Comparison of ENCODE assay signal across 19 cellular contexts in the genomic region with DNA sequence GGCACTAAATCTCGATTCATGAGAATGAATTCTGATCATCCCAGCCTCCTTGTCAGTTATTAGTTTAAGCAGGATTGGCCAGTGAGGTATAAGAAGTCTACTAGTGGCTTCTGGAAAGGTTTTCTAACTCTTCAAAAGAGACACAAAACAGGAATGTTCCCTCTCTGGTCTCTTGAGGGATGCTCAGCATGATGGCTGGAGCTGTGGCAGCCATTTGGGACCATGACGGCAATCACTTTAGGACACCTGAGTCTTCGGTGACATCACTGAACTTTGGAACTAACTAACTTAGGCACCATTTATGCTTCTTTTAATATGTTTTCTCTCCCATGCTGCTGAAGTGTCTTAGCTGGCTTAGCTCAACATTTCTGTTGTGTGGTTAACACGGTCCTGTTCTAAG. TPM values are rescaled to one million over a fixed set of nuclear protein-coding genes. Genes with fewer than 3 reads are reported as not detected.
DNase-seq lines count a peak whose midpoint lies in the region; ATAC-seq, FAIRE-seq and TF ChIP-seq lines count a peak whose summit lies in the region.
"Had no signal": no experiment of that assay in that cellular context is flagged by ENCODE, and none has a peak within 500 bp of the region (broad histone marks: within the 10 kb centered on the region; RNA-seq: fewer than 3 reads in every experiment).

No MANE protein-coding gene starts in this region.

- H3K14ac ChIP-seq in H1 (ENCODE audit: insufficient read length) = no peak overlapping the region

- no peak for FAIRE-seq in H1 (lab: Jason Lieb, UNC)
- FAIRE-seq: D721Med had no signal

- H2BK12ac ChIP-seq in H1 (ENCODE audit: low read depth, low read length) = no peak overlapping the region

- no peak overlapping the region for H2BK15ac ChIP-seq in H1 (ENCODE audit: low read length)

- H3K18ac ChIP-seq in H1 (ENCODE audit: extremely low read depth, low read length) = no peak overlapping the region

- H4K5ac ChIP-seq in H1 (ENCODE audit: insufficient read length, low read depth, low read length) = no peak overlapping the region

- no peak for ATAC-seq in RWPE2 (ENCODE audit: low read depth)
- ATAC-seq: CD8-positive, alpha-beta T cell; GM12878 had no signal

- no peak for TF ChIP-seq EP300 in H1 (IDR thresholded peaks at IDR 0.05; ENCODE audit: borderline replicate concordance in 1 of 2, low read depth in 2 of 2, low read length in 2 of 2)

- H3K9me3 ChIP-seq in RWPE2 (ENCODE audit: severe bottlenecking) (no peaks in the 10 kb centered on the region), H1 (ENCODE audit: insufficient read depth in 2 of 2, low read depth in 1 of 2, low read length in 1 of 2) (no peaks in the 10 kb centered on the region)

- no peak overlapping the region for H2AK5ac ChIP-seq in H1 (ENCODE audit: low read depth, low read length)

- H3K36me3 ChIP-seq in RWPE2 (ENCODE audit: low read depth) (no peaks in the 10 kb centered on the region), H1 (ENCODE audit: control insufficient read depth in 2 of 4, insufficient read depth in 4 of 4, low read length in 3 of 4) (no peaks in the 10 kb centered on the region)
- H3K36me3 ChIP-seq: BLaER1, HAP-1 had no signal

- H2BK5ac ChIP-seq in H1 (ENCODE audit: low read depth, low read length) = no peak overlapping the region

- no peak overlapping the region for H3K23ac ChIP-seq in H1 (ENCODE audit: insufficient read length)

- no peak for TF ChIP-seq POLR2A in H1 (IDR thresholded peaks at IDR 0.05; ENCODE audit: control extremely low read depth in 1 of 2, low read depth in 2 of 2, low read length in 2 of 2)

- CTCF ChIA-PET in H1 (lab: Charles Lee; ENCODE audit: partially characterized antibody) = interaction anchor here (2.3 kb wide), 1 partner anchor 15 kb away, joined by 10 read pairs; no protein-coding TSS in a partner anchor

- H3K27ac ChIP-seq in RWPE2 (ENCODE audit: poor library complexity, severe bottlenecking) (no peak overlapping the region), H1 (ENCODE audit: low read depth, low read length) (no peak overlapping the region)
- H3K27ac ChIP-seq: 22Rv1, BLaER1, C4-2B had no signal

- WGBS in H1 (ENCODE audit: extremely low coverage in 1 of 2, insufficient coverage in 1 of 2, insufficient read length in 1 of 2, insufficient replicate concordance in 2 of 2, low coverage in 1 of 2, low lambda C conversion rate in 2 of 2, missing lambda C conversion rate in 1 of 2), 2 experiments = 80% methylated on average over 4 of the region's 4 CpGs; no CpG with 5 or more reads in 1 of the 2 experiments

- no peaks in the 10 kb centered on the region for H4K20me1 ChIP-seq in H1 (replicated peaks in 1 of 2; ENCODE audit: control insufficient read depth in 1 of 2, insufficient read depth in 2 of 2, low read length in 2 of 2)
- H4K20me1 ChIP-seq: BLaER1 had no signal

- no peaks in the 10 kb centered on the region for H3K79me2 ChIP-seq in H1 (ENCODE audit: control insufficient read depth in 1 of 2, insufficient read depth in 2 of 2, low read length in 2 of 2)

- H2AFZ ChIP-seq in H1 (ENCODE audit: low read length) = no peak overlapping the region
- H2AFZ ChIP-seq: GM23338 had no signal

- no peak overlapping the region for H2BK120ac ChIP-seq in H1 (replicated peaks; ENCODE audit: low read depth, low read length)

- no peak overlapping the region for H3K56ac ChIP-seq in H1 (replicated peaks; ENCODE audit: insufficient read length, low read depth, low read length)

- H3K4me2 ChIP-seq in H1 (ENCODE audit: insufficient read depth in 1 of 2, low read depth in 2 of 2, low read length in 2 of 2) = no peak overlapping the region
- H3K4me2 ChIP-seq: BLaER1, GM23338 had no signal

- TF ChIP-seq CTCF in RWPE2 (IDR thresholded peaks at IDR 0.05; ENCODE audit: poor library complexity, severe bottlenecking) (no peak), H1 (IDR thresholded peaks at IDR 0.05; ENCODE audit: control extremely low read depth in 1 of 3, insufficient read depth in 1 of 3, low read depth in 1 of 3, low read length in 3 of 3) (no peak)

- H3K4me1 ChIP-seq in RWPE2 (ENCODE audit: insufficient read depth, poor library complexity, severe bottlenecking) (no peaks in the 10 kb centered on the region), H1 (replicated peaks in 1 of 4; ENCODE audit: control insufficient read depth in 3 of 4, insufficient read depth in 4 of 4, low read length in 3 of 4) (peaks cover 0 to 4% (median 0%) of the 10 kb centered on the region in 4 experiments; a peak in 1 of 7 replicates)

- no peaks in the 10 kb centered on the region for H3K79me1 ChIP-seq in H1 (ENCODE audit: low read depth, low read length)

- POLR2A ChIA-PET in H1 (lab: Charles Lee; ENCODE audit: partially characterized antibody) = no interaction called here

- no peaks in the 10 kb centered on the region for H3K23me2 ChIP-seq in H1 (ENCODE audit: low read depth, low read length)

- H4K8ac ChIP-seq in H1 (ENCODE audit: extremely low read depth, insufficient read depth, low read length) = no peak overlapping the region

- no peak overlapping the region for H4K91ac ChIP-seq in H1 (replicated peaks; ENCODE audit: insufficient read length, low read length)

- H3K4ac ChIP-seq in H1 (replicated peaks; ENCODE audit: insufficient read length, low read depth, low read length) = no peak overlapping the region

- H3K4me3 ChIP-seq in RWPE2 (ENCODE audit: severe bottlenecking) (no peak overlapping the region), H1 (ENCODE audit: extremely low read depth in 1 of 4, insufficient read depth in 2 of 4, low read depth in 3 of 4, low read length in 4 of 4) (no peak overlapping the region)
- H3K4me3 ChIP-seq: BLaER1, GM12878, GM23338, HAP-1 had no signal

- H3K27me3 ChIP-seq in RWPE2 (ENCODE audit: insufficient read depth, poor library complexity, severe bottlenecking) (no peaks in the 10 kb centered on the region), H1 (replicated peaks in 1 of 4; ENCODE audit: control insufficient read depth in 3 of 4, extremely low read depth in 1 of 4, insufficient read depth in 3 of 4, low read length in 3 of 4) (no peaks in the 10 kb centered on the region)
- H3K27me3 ChIP-seq: BLaER1 had no signal

- peak; percentile 8 for DNase-seq in activated effector memory CD4-positive, alpha-beta T cell treated with anti-CD3 and anti-CD28 coated beads, Interleukin-2, amount 50 U/mL, for 16 hours
- DNase-seq in activated effector memory CD4-positive, alpha-beta T cell treated with Interleukin-2 at 50 U/mL for 16 hours = no peak
- DNase-seq in RWPE2 (ENCODE audit: low spot score) = peak; percentile 3
- DNase-seq in H1 (ENCODE audit: low read depth in 1 of 2, low spot score in 2 of 2) = no peak
- no peak for DNase-seq in NCI-H1930 (lab: John Stamatoyannopoulos, UW)
- DNase-seq in epidermal melanocyte (ENCODE audit: insufficient read length, low spot score) = no peak
- DNase-seq: CD4-positive, CD25-positive, alpha-beta regulatory T cell; CD8-positive, alpha-beta T cell; DMS 273 treated with DMSO at 0.1 percent for 48 hours; DMS79; EL; GDM1 had no signal

- no peak overlapping the region for H3K9ac ChIP-seq in H1 (replicated peaks in 1 of 4; ENCODE audit: extremely low read depth in 1 of 4, low read depth in 3 of 4, low read length in 3 of 4)
- H3K9ac ChIP-seq: BLaER1 had no signal

- no peak overlapping the region for H2BK20ac ChIP-seq in H1 (ENCODE audit: low read length)

- TF ChIP-seq RAD21 in H1 (IDR thresholded peaks at IDR 0.05 in 1 of 2, conservative IDR thresholded peaks at IDR 0.05 in 1 of 2; ENCODE audit: low read depth in 2 of 2, low read length in 2 of 2) = no peak

TF ChIP-seq in H1, 55 proteins besides CTCF, POLR2A, EP300 and RAD21:
- TF ChIP-seq SIN3A (conservative IDR thresholded peaks at IDR 0.05 in 1 of 2, IDR thresholded peaks at IDR 0.05 in 1 of 2; ENCODE audit: low read depth in 1 of 2, low read length in 2 of 2) = no peak
- peak; percentile 93; the same call in 1 of the 2 replicates for TF ChIP-seq KDM1A (IDR thresholded peaks at IDR 0.05; ENCODE audit: borderline replicate concordance, low read length)
- peak in 1 of 2 experiments; percentile 77; a peak in 1 of 4 replicates for TF ChIP-seq HDAC2 (IDR thresholded peaks at IDR 0.05; ENCODE audit: borderline replicate concordance in 1 of 2, low read depth in 2 of 2, low read length in 2 of 2)
- no peak for TF ChIP-seq HDAC6 (IDR thresholded peaks at IDR 0.05; ENCODE audit: low read depth, low read length)
TF ChIP-seq in H1: peak in this region for 2.

RNA-seq across cellular contexts. Expression of gene CRY2, which starts 20.2 kb away (rescaled TPM):
- 9.4 and 10.9 TPM in 2 replicates for total RNA-seq in H1 (2021; fragmentation: NEBNext Ultra II Directional; extraction: Animal tissue kit (Norgen Biotek cat#: 25700))
- polyA plus RNA-seq in H1 (2011; rRNA removed) = 8.0 and 11.8 TPM in 2 replicates
- 10.0 TPM for polyA plus RNA-seq in H1 (2011; cell fraction: cytosol; rRNA removed)
- polyA plus RNA-seq in H1 (2011; cell fraction: nucleus; rRNA removed) = 19.9 TPM
- 5.0 to 9.9 TPM (median 8.3 TPM) in 4 replicates for polyA plus RNA-seq in H1 (2012, experiment 1 of 2)
- polyA plus RNA-seq in H1 (2012, experiment 2 of 2) = 7.8 TPM
- polyA plus RNA-seq in H1 (2013, experiment 1 of 2) = 5.3 TPM
- polyA plus RNA-seq in H1 (2013, experiment 2 of 2) = 4.6 TPM
- polyA minus RNA-seq in H1 (2011; rRNA and poly(A)+ RNA removed) = 18.3 and 20.7 TPM in 2 replicates
- polyA minus RNA-seq in H1 (2011; cell fraction: cytosol; rRNA and poly(A)+ RNA removed) = 10.3 TPM
- 17.2 TPM for polyA minus RNA-seq in H1 (2011; cell fraction: nucleus; rRNA and poly(A)+ RNA removed)

RNA-seq across cellular contexts. Expression of gene SLC35C1, which starts 22.2 kb away (rescaled TPM):
- 10.6 and 11.2 TPM in 2 replicates for total RNA-seq in H1 (2021; fragmentation: NEBNext Ultra II Directional; extraction: Animal tissue kit (Norgen Biotek cat#: 25700))
- 4.6 and 9.5 TPM in 2 replicates for polyA plus RNA-seq in H1 (2011; rRNA removed)
- polyA plus RNA-seq in H1 (2011; cell fraction: cytosol; rRNA removed) = 3.9 TPM
- polyA plus RNA-seq in H1 (2011; cell fraction: nucleus; rRNA removed) = 7.5 TPM
- 7.6 to 13.4 TPM (median 11.0 TPM) in 4 replicates for polyA plus RNA-seq in H1 (2012, experiment 1 of 2)
- polyA plus RNA-seq in H1 (2012, experiment 2 of 2) = 12.3 TPM
- polyA plus RNA-seq in H1 (2013, experiment 1 of 2) = 9.2 TPM
- polyA plus RNA-seq in H1 (2013, experiment 2 of 2) = 10.8 TPM
- polyA minus RNA-seq in H1 (2011; rRNA and poly(A)+ RNA removed) = 4.5 and 5.6 TPM in 2 replicates
- polyA minus RNA-seq in H1 (2011; cell fraction: cytosol; rRNA and poly(A)+ RNA removed) = 14.2 TPM
- 10.0 TPM for polyA minus RNA-seq in H1 (2011; cell fraction: nucleus; rRNA and poly(A)+ RNA removed)

RNA-seq across cellular contexts. Expression of gene MAPK8IP1, which starts 58.3 kb away (rescaled TPM):
- 40.1 and 41.7 TPM in 2 replicates for total RNA-seq in H1 (2021; fragmentation: NEBNext Ultra II Directional; extraction: Animal tissue kit (Norgen Biotek cat#: 25700))
- 32.4 and 62.2 TPM in 2 replicates for polyA plus RNA-seq in H1 (2011; rRNA removed)
- polyA plus RNA-seq in H1 (2011; cell fraction: cytosol; rRNA removed) = 34.1 TPM
- 60.7 TPM for polyA plus RNA-seq in H1 (2011; cell fraction: nucleus; rRNA removed)
- polyA plus RNA-seq in H1 (2012, experiment 1 of 2) = 22.2 to 33.3 TPM (median 31.5 TPM) in 4 replicates
- 33.0 TPM for polyA plus RNA-seq in H1 (2012, experiment 2 of 2)
- polyA plus RNA-seq in H1 (2013, experiment 1 of 2) = 21.4 TPM
- 18.9 TPM for polyA plus RNA-seq in H1 (2013, experiment 2 of 2)
- 15.4 and 21.4 TPM in 2 replicates for polyA minus RNA-seq in H1 (2011; rRNA and poly(A)+ RNA removed)
- polyA minus RNA-seq in H1 (2011; cell fraction: cytosol; rRNA and poly(A)+ RNA removed) = 35.9 TPM
- 19.7 TPM for polyA minus RNA-seq in H1 (2011; cell fraction: nucleus; rRNA and poly(A)+ RNA removed)

Comparison
In these comparisons a context has a peak if more than half of its experiments do, and no peak if none do; other contexts are left out.
1. DNase-seq: peak in activated effector memory CD4-positive, alpha-beta T cell treated with anti-CD3 and anti-CD28 coated beads, Interleukin-2, amount 50 U/mL, for 16 hours (single experiment) and RWPE2 (single experiment); none in activated effector memory CD4-positive, alpha-beta T cell treated with Interleukin-2 at 50 U/mL for 16 hours (single experiment), H1 (0 of 2), NCI-H1930 (0 of 2) and epidermal melanocyte (single experiment).